8 cellular contexts compared by ENCODE assay signal in the genomic region with DNA sequence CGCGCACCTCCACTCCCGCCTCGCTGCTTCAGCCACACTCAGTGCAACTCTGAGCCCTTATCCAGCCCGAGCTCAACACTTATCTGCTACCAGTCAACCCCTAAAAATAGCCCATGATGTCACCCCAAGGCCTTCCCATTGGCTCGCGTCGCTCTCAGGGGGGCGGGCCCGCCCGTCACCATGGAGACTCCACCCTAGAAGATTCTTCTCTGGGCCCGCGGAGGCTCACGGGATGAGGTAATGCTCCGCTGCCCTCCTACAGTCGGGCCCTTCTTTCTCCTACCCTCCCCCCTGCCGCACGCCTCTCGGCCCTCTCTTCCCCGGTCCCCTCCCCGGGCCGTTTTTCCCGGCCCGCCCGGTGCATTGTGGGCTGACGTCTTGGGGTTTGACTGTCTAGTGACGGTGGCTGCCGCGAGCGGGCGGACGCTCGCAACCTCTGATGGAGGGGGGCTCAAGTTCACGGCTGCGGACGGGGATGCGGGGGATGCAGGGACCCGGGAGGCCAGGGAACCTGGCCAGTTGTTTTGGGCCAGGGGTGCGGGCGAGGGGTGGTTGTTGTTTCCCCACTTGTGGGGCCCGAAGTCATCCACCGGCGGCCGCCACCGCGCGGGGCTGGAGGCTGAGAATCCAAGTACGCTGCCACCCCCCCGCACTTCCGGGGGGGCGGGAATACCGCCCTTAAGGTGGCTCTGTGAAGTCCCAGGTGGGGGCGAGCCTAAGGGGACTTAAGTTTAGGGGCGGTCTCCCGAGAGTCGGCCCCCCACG. TPM values are rescaled to one million over a fixed set of nuclear protein-coding genes. Genes with fewer than 3 reads are reported as not detected.
A peak's percentile ranks its signal among the peaks of the same experiment; 100 is the strongest.
DNase-seq lines count a peak whose midpoint lies in the region; ATAC-seq and TF ChIP-seq lines count a peak whose summit lies in the region.

A gene (minus strand): TSS at position 55 of the 765 bp plus-strand sequence. CDS start 977 bp downstream, outside the sequence.

- H3K9me3 ChIP-seq in BE2C, result no peaks in the 10 kb centered on the region
- H3K9me3 ChIP-seq in colonic mucosa, result no peaks in the 10 kb centered on the region

- H3K27ac ChIP-seq in colonic mucosa, result peak within 1 kb of the TSS; percentile 99

- H3K4me3 ChIP-seq in BE2C (ENCODE audit: low read depth, low read length) (peak within 1 kb of the TSS; percentile 86), colonic mucosa (peak within 1 kb of the TSS; percentile 82)

- intact Hi-C loops in activated CD4-positive, alpha-beta T cell treated with anti-CD3 and anti-CD28 coated beads, Interleukin-2, amount 10 ng/mL, durations not matched to agents 24 days and 14 days (cut with micrococcal nuclease), result loop anchor here (1.0 to 2.0 kb wide), 11 partner anchors 32 to 975 kb away; no protein-coding TSS in a partner anchor
- intact Hi-C loops in colonic mucosa (cut with DNase I), result loop anchor here (5.0 to 10.0 kb wide), 3 partner anchors 118 to 508 kb away; no protein-coding TSS in a partner anchor

- H3K4me1 ChIP-seq in BE2C (no peaks in the 10 kb centered on the region), colonic mucosa (no peaks in the 10 kb centered on the region)

- H3K36me3 ChIP-seq in BE2C, result peaks cover 11% of the 10 kb centered on the region
- H3K36me3 ChIP-seq in colonic mucosa, result no peaks in the 10 kb centered on the region

- peak within 1 kb of the TSS; percentile 99 for H3K27ac Mint-ChIP-seq in activated CD4-positive, alpha-beta T cell treated with anti-CD3 and anti-CD28 coated beads, Interleukin-2, amount 10 ng/mL, durations not matched to agents 24 days and 14 days

- peak within 1 kb of the TSS; percentile 97 to 99 for H3K9ac ChIP-seq in colonic mucosa (ENCODE audit: low read depth in 2 of 2, low read length in 2 of 2)

- no peak for TF ChIP-seq CTCF in BE2C (IDR thresholded peaks at IDR 0.05; ENCODE audit: low read depth, low read length)
- no peak for TF ChIP-seq CTCF in colonic mucosa (IDR thresholded peaks at IDR 0.05)

- DNase-seq in BE2C (peak; percentile 96), NCI-H526 treated with DMSO at 0.1 percent for 48 hours (lab: John Stamatoyannopoulos, UW) (peak; percentile 98), colonic mucosa (peak; percentile 100), kidney tubule cell (ENCODE audit: low spot score) (peak; percentile 100)
- DNase-seq in activated CD4-positive, alpha-beta T cell treated with anti-CD3 and anti-CD28 coated beads, Interleukin-2, amount 10 ng/mL, durations not matched to agents 24 days and 14 days, result peak; percentile 99
- peak; percentile 90 to 98 (median 95) for DNase-seq in stimulated activated CD4-positive, alpha-beta T cell treated with anti-CD3 and anti-CD28 coated beads, Interleukin-1b, Interleukin-23, amount 100 ng/mL, for 24 hours (ENCODE audit: low read depth in 4 of 4, low spot score in 1 of 4)

- no peaks in the 10 kb centered on the region for H3K9me3 Mint-ChIP-seq in activated CD4-positive, alpha-beta T cell treated with anti-CD3 and anti-CD28 coated beads, Interleukin-2, amount 10 ng/mL, durations not matched to agents 24 days and 14 days

- H3K4me3 Mint-ChIP-seq in activated CD4-positive, alpha-beta T cell treated with anti-CD3 and anti-CD28 coated beads, Interleukin-2, amount 10 ng/mL, durations not matched to agents 24 days and 14 days, result peak within 1 kb of the TSS; percentile 97

- peaks cover 7% of the 10 kb centered on the region for H3K27me3 Mint-ChIP-seq in activated CD4-positive, alpha-beta T cell treated with anti-CD3 and anti-CD28 coated beads, Interleukin-2, amount 10 ng/mL, durations not matched to agents 24 days and 14 days

- peak; percentile 85 for ATAC-seq in GM19324 (IDR thresholded peaks at IDR 0.05; ENCODE audit: low FRiP score, unreplicated experiment)
- peak; percentile 69 for ATAC-seq in HG03469 (IDR thresholded peaks at IDR 0.05; ENCODE audit: unreplicated experiment)

- H3K36me3 Mint-ChIP-seq in activated CD4-positive, alpha-beta T cell treated with anti-CD3 and anti-CD28 coated beads, Interleukin-2, amount 10 ng/mL, durations not matched to agents 24 days and 14 days (ENCODE audit: low read depth), result peaks cover 45% of the 10 kb centered on the region

- peaks cover 36% of the 10 kb centered on the region for H3K4me1 Mint-ChIP-seq in activated CD4-positive, alpha-beta T cell treated with anti-CD3 and anti-CD28 coated beads, Interleukin-2, amount 10 ng/mL, durations not matched to agents 24 days and 14 days

- H3K27me3 ChIP-seq in BE2C, result no peaks in the 10 kb centered on the region
- H3K27me3 ChIP-seq in colonic mucosa, result no peaks in the 10 kb centered on the region

RNA-seq across cellular contexts. Expression of the gene that starts here (rescaled TPM):
- polyA plus RNA-seq in BE2C (2012; ENCODE audit: insufficient read depth, insufficient read length, low read depth), result 26.6 TPM
- total RNA-seq in activated CD4-positive, alpha-beta T cell treated with anti-CD3 and anti-CD28 coated beads, Interleukin-2, amount 10 ng/mL, durations not matched to agents 24 days and 14 days, result 51.6 and 52.6 TPM in 2 replicates
- 100 to 1,000 TPM in 1 of 2 donors, 10 to 100 TPM in 1; 94.1 to 137 TPM for total RNA-seq in colonic mucosa

Comparison
In these comparisons a context has a peak if more than half of its experiments do, and no peak if none do; other contexts are left out.
1. Peak in every context shown above with its lines: DNase-seq, ATAC-seq, H3K4me3 ChIP-seq and H3K27ac ChIP-seq.